ENCODE assay signal across 8 cellular contexts in genomic region chr22:25488244-25489020, GRCh38.
DNase-seq lines count a peak whose midpoint lies in the region; ATAC-seq and TF ChIP-seq lines count a peak whose summit lies in the region.

No MANE protein-coding gene starts in this region.

- no peak overlapping the region for H3K27ac Mint-ChIP-seq in osteocyte (ENCODE audit: unreplicated experiment)

- ATAC-seq in HG03439 (IDR thresholded peaks at IDR 0.05; ENCODE audit: unreplicated experiment): no peak

- no peaks in the 10 kb centered on the region for H3K27me3 Mint-ChIP-seq in osteocyte (ENCODE audit: unreplicated experiment)

- peaks cover 16% of the 10 kb centered on the region for H3K4me1 Mint-ChIP-seq in osteocyte (ENCODE audit: unreplicated experiment)

- DNase-seq in H4 (ENCODE audit: low spot score) (peak; percentile 60), NCI-H69 (lab: John Stamatoyannopoulos, UW) (peak; percentile 99), brain pericyte (ENCODE audit: low read depth, low spot score) (peak; percentile 87), osteocyte (ENCODE audit: extremely low spot score, unreplicated experiment) (peak; percentile 89), SKM-1 (lab: John Stamatoyannopoulos, UW; ENCODE audit: unreplicated experiment) (no peak), islet precursor cell (no peak)
- no peak for DNase-seq in effector CD4-positive, alpha-beta T cell

- peaks cover 25% of the 10 kb centered on the region for H3K36me3 Mint-ChIP-seq in osteocyte (ENCODE audit: unreplicated experiment)

- H3K4me3 Mint-ChIP-seq in osteocyte (ENCODE audit: unreplicated experiment): no peak overlapping the region

- TF ChIP-seq CTCF in osteocyte (IDR thresholded peaks at IDR 0.05): no peak

- no peaks in the 10 kb centered on the region for H3K9me3 Mint-ChIP-seq in osteocyte (ENCODE audit: unreplicated experiment)

Comparison
In these comparisons a context has a peak if more than half of its experiments do, and no peak if none do; other contexts are left out.
1. DNase-seq: peak in H4 (single experiment), NCI-H69 (single experiment), brain pericyte (single experiment) and osteocyte (single experiment); none in effector CD4-positive, alpha-beta T cell (single experiment), SKM-1 (single experiment) and islet precursor cell (single experiment).